Comparison of ENCODE assay signal across 8 cellular contexts in the genomic region with DNA sequence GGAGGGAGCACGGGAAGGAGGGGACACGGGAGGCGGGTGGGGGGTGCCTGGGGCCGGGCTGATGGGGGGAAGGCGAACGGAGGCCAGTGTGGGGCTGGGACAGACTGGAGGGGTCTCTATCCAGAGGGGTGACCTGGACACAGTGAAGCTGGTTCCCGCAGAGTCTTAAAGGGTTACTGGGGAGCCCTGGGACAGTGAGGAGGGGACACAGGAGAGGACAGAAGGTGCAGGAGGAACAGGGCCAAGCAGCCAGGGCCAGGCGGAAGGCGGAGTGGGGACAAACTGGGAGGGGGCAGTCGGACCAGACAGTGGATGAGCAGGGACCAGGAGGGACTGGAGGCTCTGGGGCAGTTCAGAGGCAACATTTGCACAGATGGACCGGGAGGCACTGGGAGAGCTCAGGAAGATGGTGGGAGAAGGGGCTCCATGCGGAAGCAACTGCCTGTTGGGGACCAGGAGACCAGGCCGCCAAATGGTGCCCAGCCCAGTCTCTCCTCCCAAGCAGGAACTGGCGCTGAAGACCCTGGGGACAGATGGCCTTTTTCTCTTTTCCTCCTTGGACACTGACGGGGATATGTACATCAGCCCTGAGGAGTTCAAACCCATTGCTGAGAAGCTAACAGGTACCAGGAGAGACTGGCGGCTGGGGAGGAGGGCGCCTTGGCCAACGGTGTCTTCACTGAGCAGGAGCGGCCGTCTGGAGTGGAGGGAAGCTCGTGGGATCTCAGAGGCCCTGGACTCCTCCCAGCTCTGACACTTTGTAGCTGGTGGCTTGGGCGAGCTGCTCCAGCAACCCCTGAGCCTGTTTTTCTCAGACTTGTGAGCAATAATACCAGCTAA. TPM values are rescaled to one million over a fixed set of nuclear protein-coding genes. Genes with fewer than 3 reads are reported as not detected.
A peak's percentile ranks its signal among the peaks of the same experiment; 100 is the strongest.
DNase-seq lines count a peak whose midpoint lies in the region; ATAC-seq and TF ChIP-seq lines count a peak whose summit lies in the region.

No MANE protein-coding gene starts in this region.

- no peaks in the 10 kb centered on the region for H3K9me2 ChIP-seq in OCI-LY1 (ENCODE audit: low read depth, low read length)

- H3K4me2 ChIP-seq in OCI-LY1 (ENCODE audit: low read length): peak overlapping the region; percentile 55

- H3K4me3 Mint-ChIP-seq in CD4-positive, CD25-positive, alpha-beta regulatory T cell: peak overlapping the region; percentile 29 to 90 (median 86)
- peak overlapping the region; percentile 90 for H3K4me3 Mint-ChIP-seq in nephron progenitor cell

- ATAC-seq in CD4-positive, CD25-positive, alpha-beta regulatory T cell (ENCODE audit: low read depth in 2 of 2): no peak
- ATAC-seq in GM21381 (IDR thresholded peaks at IDR 0.05; ENCODE audit: unreplicated experiment): no peak
- ATAC-seq in HG03342 (IDR thresholded peaks at IDR 0.05; ENCODE audit: unreplicated experiment): no peak

- H3F3A ChIP-seq in OCI-LY1 (ENCODE audit: insufficient read depth, low read length): no peaks in the 10 kb centered on the region

- H3K27me3 ChIP-seq in CD4-positive, CD25-positive, alpha-beta regulatory T cell (ENCODE audit: control insufficient read depth, insufficient read depth, low read length): no peaks in the 10 kb centered on the region
- H3K27me3 ChIP-seq in OCI-LY1 (ENCODE audit: insufficient read depth, low read length): no peaks in the 10 kb centered on the region
- H3K27me3 ChIP-seq in effector memory CD4-positive, alpha-beta T cell (replicated peaks; ENCODE audit: control insufficient read depth, insufficient read depth, low read length, poor library complexity, severe bottlenecking): no peaks in the 10 kb centered on the region

- peaks cover 9 to 81% (median 36%) of the 10 kb centered on the region in 4 donors for H3K4me1 Mint-ChIP-seq in CD4-positive, CD25-positive, alpha-beta regulatory T cell
- peaks cover 67% of the 10 kb centered on the region for H3K4me1 Mint-ChIP-seq in nephron progenitor cell

- no peak for TF ChIP-seq CTCF in OCI-LY1 (IDR thresholded peaks at IDR 0.05; ENCODE audit: low read length)
- no peak for TF ChIP-seq CTCF in nephron progenitor cell (IDR thresholded peaks at IDR 0.05)

- H3K9me3 ChIP-seq in CD4-positive, CD25-positive, alpha-beta regulatory T cell (ENCODE audit: control insufficient read depth in 2 of 2, low read length in 2 of 2): no peaks in the 10 kb centered on the region
- no peaks in the 10 kb centered on the region for H3K9me3 ChIP-seq in OCI-LY1 (ENCODE audit: low read length)
- no peaks in the 10 kb centered on the region for H3K9me3 ChIP-seq in effector memory CD4-positive, alpha-beta T cell (ENCODE audit: control insufficient read depth, low read length)

- H2AFZ ChIP-seq in OCI-LY1 (ENCODE audit: low read length): no peak overlapping the region

- H3K4me3 ChIP-seq in CD4-positive, CD25-positive, alpha-beta regulatory T cell (ENCODE audit: low read depth, low read length): peak overlapping the region; percentile 31
- peak overlapping the region; percentile 61 for H3K4me3 ChIP-seq in OCI-LY1 (ENCODE audit: low read depth, low read length, poor library complexity, severe bottlenecking)
- H3K4me3 ChIP-seq in effector memory CD4-positive, alpha-beta T cell (ENCODE audit: insufficient read depth, low read depth, low read length, poor library complexity, severe bottlenecking): peak overlapping the region; percentile 59

- peaks cover 8% of the 10 kb centered on the region for H3K36me3 Mint-ChIP-seq in CD4-positive, CD25-positive, alpha-beta regulatory T cell
- peaks cover 7% of the 10 kb centered on the region for H3K36me3 Mint-ChIP-seq in nephron progenitor cell (ENCODE audit: low read depth)

- peak overlapping the region; percentile 38 to 79 (median 59) for H3K27ac Mint-ChIP-seq in CD4-positive, CD25-positive, alpha-beta regulatory T cell
- no peak overlapping the region for H3K27ac Mint-ChIP-seq in nephron progenitor cell

- peaks cover 4% of the 10 kb centered on the region for H3K36me3 ChIP-seq in CD4-positive, CD25-positive, alpha-beta regulatory T cell (ENCODE audit: control insufficient read depth, insufficient read depth, low read length)
- no peaks in the 10 kb centered on the region for H3K36me3 ChIP-seq in OCI-LY1 (ENCODE audit: insufficient read depth, low read length)
- no peaks in the 10 kb centered on the region for H3K36me3 ChIP-seq in effector memory CD4-positive, alpha-beta T cell (ENCODE audit: control insufficient read depth, insufficient read depth, low read length)

- no peaks in the 10 kb centered on the region for H4K20me1 ChIP-seq in OCI-LY1 (ENCODE audit: insufficient read depth, low read length)

- DNase-seq in CD4-positive, CD25-positive, alpha-beta regulatory T cell: no peak
- no peak for DNase-seq in effector memory CD4-positive, alpha-beta T cell
- no peak for DNase-seq in nephron progenitor cell
- DNase-seq in D341Med (ENCODE audit: low spot score): no peak
- DNase-seq in NCI-H1105 (lab: John Stamatoyannopoulos, UW): no peak

- peaks cover 48% of the 10 kb centered on the region for H3K4me1 ChIP-seq in CD4-positive, CD25-positive, alpha-beta regulatory T cell (ENCODE audit: control insufficient read depth, insufficient read depth, low read length, poor library complexity, severe bottlenecking)
- peaks cover 34% of the 10 kb centered on the region for H3K4me1 ChIP-seq in OCI-LY1 (ENCODE audit: insufficient read depth, low read length, severe bottlenecking)
- H3K4me1 ChIP-seq in effector memory CD4-positive, alpha-beta T cell (ENCODE audit: control insufficient read depth, insufficient read depth, low read length, poor library complexity, severe bottlenecking): peaks cover 33% of the 10 kb centered on the region

- H3K9ac ChIP-seq in OCI-LY1 (ENCODE audit: low read length): peak overlapping the region; percentile 26; the same call in 1 of the 2 replicates

- H3K27me3 Mint-ChIP-seq in CD4-positive, CD25-positive, alpha-beta regulatory T cell: peaks cover 10% of the 10 kb centered on the region
- peaks cover 26% of the 10 kb centered on the region for H3K27me3 Mint-ChIP-seq in nephron progenitor cell (ENCODE audit: low read depth, poor library complexity)

- H3K27ac ChIP-seq in CD4-positive, CD25-positive, alpha-beta regulatory T cell (ENCODE audit: insufficient read depth, low read length, poor library complexity, severe bottlenecking): no peak overlapping the region
- no peak overlapping the region for H3K27ac ChIP-seq in OCI-LY1 (ENCODE audit: low read depth, low read length, poor library complexity, severe bottlenecking)
- peak overlapping the region; percentile 41 for H3K27ac ChIP-seq in effector memory CD4-positive, alpha-beta T cell (ENCODE audit: insufficient read depth, low read length, poor library complexity, severe bottlenecking)

- no peaks in the 10 kb centered on the region for H3K79me2 ChIP-seq in OCI-LY1 (ENCODE audit: insufficient read depth, low read length)

- no peaks in the 10 kb centered on the region for H3K9me3 Mint-ChIP-seq in CD4-positive, CD25-positive, alpha-beta regulatory T cell
- H3K9me3 Mint-ChIP-seq in nephron progenitor cell: no peaks in the 10 kb centered on the region

RNA-seq across cellular contexts. Expression of a gene that starts 0.8 kb away (rescaled TPM):
- 19.2 TPM for total RNA-seq in CD4-positive, CD25-positive, alpha-beta regulatory T cell
- 1 to 10 TPM; 1.2 to 2.7 (median 2.0) TPM for polyA plus RNA-seq in CD4-positive, CD25-positive, alpha-beta regulatory T cell

RNA-seq across cellular contexts. Expression of a gene that starts 19.0 kb away (rescaled TPM):
- 32.9 TPM for total RNA-seq in CD4-positive, CD25-positive, alpha-beta regulatory T cell
- polyA plus RNA-seq in CD4-positive, CD25-positive, alpha-beta regulatory T cell: 10 to 100 TPM; 29.7 to 56.1 (median 32.4) TPM

RNA-seq across cellular contexts. Expression of a gene that starts 58.5 kb away (rescaled TPM):
- total RNA-seq in CD4-positive, CD25-positive, alpha-beta regulatory T cell: not detected
- under 1 TPM in 3 of 4 donors, not detected in 1; 0.15 to 0.26 (median 0.20) TPM for polyA plus RNA-seq in CD4-positive, CD25-positive, alpha-beta regulatory T cell
